In genomic region chr3:196012941-196013471, GRCh38 we compare ENCODE assay signal across 1 cellular context.
TF ChIP-seq lines count a peak whose summit lies in the region.

No MANE protein-coding gene starts in this region.

TF ChIP-seq in K562, 482 proteins besides CTCF, POLR2A, EP300 and RAD21 (continued from another document):
- TF ChIP-seq ATF6 (CRISPR knock-in tag; IDR thresholded peaks at IDR 0.05) (no peak), ZNF324 (CRISPR knock-in tag; IDR thresholded peaks at IDR 0.05) (no peak), MEF2D (tag; conservative IDR thresholded peaks at IDR 0.05; ENCODE audit: low read depth) (no peak), ATF3 (IDR thresholded peaks at IDR 0.05) (no peak), ATF3 (CRISPR knock-in tag; conservative IDR thresholded peaks at IDR 0.05) (no peak), FOXJ2 (tag; IDR thresholded peaks at IDR 0.05) (no peak), THRA (IDR thresholded peaks at IDR 0.05) (no peak), POLR2AphosphoS5 (IDR thresholded peaks at IDR 0.05; ENCODE audit: control insufficient read depth, insufficient read depth, low read depth, low read length) (no peak), MTF1 (CRISPR knock-in tag; IDR thresholded peaks at IDR 0.05; ENCODE audit: borderline replicate concordance) (no peak), MYC (IDR thresholded peaks at IDR 0.05; ENCODE audit: low read depth, low read length) (no peak), MYC (CRISPR knock-in tag; IDR thresholded peaks at IDR 0.05; ENCODE audit: borderline replicate concordance, low read depth) (no peak), ZNF224 (CRISPR knock-in tag; IDR thresholded peaks at IDR 0.05) (no peak), STAT6 (CRISPR knock-in tag; IDR thresholded peaks at IDR 0.05) (no peak), ZBTB1 (CRISPR knock-in tag; IDR thresholded peaks at IDR 0.05; ENCODE audit: borderline replicate concordance, low read depth) (no peak), ZNF395 (CRISPR knock-in tag; IDR thresholded peaks at IDR 0.05) (no peak), SOX6 (IDR thresholded peaks at IDR 0.05) (no peak)
TF ChIP-seq in K562: peak in this region for 0.
